Comparison of ENCODE assay signal across 21 cellular contexts in the genomic region with DNA sequence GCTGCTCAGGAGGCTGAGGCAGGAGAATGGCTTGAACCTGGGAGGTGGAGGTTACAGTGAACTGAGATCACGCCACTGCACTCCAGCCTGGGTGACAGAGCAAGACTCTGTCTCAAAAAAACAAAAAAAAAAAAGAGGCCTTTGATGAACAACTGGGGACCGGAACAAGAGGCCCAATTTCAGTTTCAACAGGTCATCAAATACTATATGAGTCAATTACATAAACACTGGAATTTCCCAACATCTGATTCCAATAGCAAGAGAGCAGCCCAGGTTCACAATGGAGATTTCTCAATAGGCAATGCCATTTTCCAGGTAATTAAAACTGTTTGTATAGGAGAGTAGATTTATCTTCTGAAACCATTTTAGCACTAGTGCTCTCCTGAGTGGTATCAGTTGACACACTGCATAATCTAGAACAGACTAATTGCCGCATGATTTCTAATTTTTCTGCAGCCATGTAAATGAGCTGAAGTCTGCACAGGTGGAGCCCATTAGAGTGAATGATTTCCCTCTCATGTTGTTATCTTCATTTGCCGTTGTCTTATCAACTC.
DNase-seq lines count a peak whose midpoint lies in the region; FAIRE-seq and TF ChIP-seq lines count a peak whose summit lies in the region.
"Had no signal": no experiment of that assay in that cellular context is flagged by ENCODE, and none has a peak within 500 bp of the region (broad histone marks: within the 10 kb centered on the region; RNA-seq: fewer than 3 reads in every experiment).

No MANE protein-coding gene starts in this region.

- DNase-seq in GM12865 (ENCODE audit: low read depth) (peak; percentile 2), NCI-H146 (lab: John Stamatoyannopoulos, UW) (peak; percentile 82), NCI-H69 (lab: John Stamatoyannopoulos, UW) (peak; percentile 86), epithelial cell of prostate (ENCODE audit: low read depth, low spot score) (peak; percentile 20), NAMALWA (ENCODE audit: low spot score) (no peak), GM10266 (ENCODE audit: extremely low spot score) (no peak), foreskin fibroblast (no peak), D721Med (ENCODE audit: insufficient read length, low spot score) (no peak)
- DNase-seq: activated CD4-positive, alpha-beta T cell treated with anti-CD3 and anti-CD28 coated beads, Interleukin-2, amount 50 U/mL, for 48 hours; activated CD8-positive, alpha-beta memory T cell treated with anti-CD3 and anti-CD28 coated beads, Interleukin-2, amount 50 U/mL, for 48 hours; activated naive CD8-positive, alpha-beta T cell treated with anti-CD3 and anti-CD28 coated beads, Interleukin-2, amount 50 U/mL, for 24 hours; effector memory CD8-positive, alpha-beta T cell; GDM1; Kasumi-1; left colon; naive thymus-derived CD4-positive, alpha-beta T cell; NCI-H1092 treated with DMSO at 0.1 percent for 48 hours; stimulated activated CD4-positive, alpha-beta T cell treated with anti-CD3 and anti-CD28 coated beads, Interleukin-1b, Interleukin-23, amount 100 ng/mL, for 48 hours had no signal

- no peak overlapping the region for H3K27ac ChIP-seq in epithelial cell of prostate
- H3K27ac ChIP-seq: BLaER1 treated with 17β-estradiol and CSF1 and Interleukin-3, amounts not matched to agents 10 nM and 100 nM; skin epidermis had no signal

- no peak for FAIRE-seq in D721Med (lab: Jason Lieb, UNC)
- FAIRE-seq: urothelium cell line had no signal

- TF ChIP-seq CTCF in GM12865 (IDR thresholded peaks at IDR 0.05; ENCODE audit: insufficient read depth, low read depth, low read length, missing control alignments) (no peak), GM10266 (IDR thresholded peaks at IDR 0.05; ENCODE audit: control insufficient read depth, insufficient read depth, low read depth, missing control alignments) (no peak), foreskin fibroblast (IDR thresholded peaks at IDR 0.05; ENCODE audit: low read depth, low read length) (no peak), D721Med (IDR thresholded peaks at IDR 0.05; ENCODE audit: insufficient read depth, missing control alignments) (no peak)

- H3K4me3 ChIP-seq in GM12865 (ENCODE audit: low read depth, low read length) (no peak overlapping the region), foreskin fibroblast (ENCODE audit: low read depth in 1 of 2, low read length in 2 of 2) (no peak overlapping the region)
- H3K4me3 ChIP-seq: BLaER1 treated with 17β-estradiol and CSF1 and Interleukin-3, amounts not matched to agents 10 nM and 100 nM; skin epidermis had no signal

Comparison
In these comparisons a context has a peak if more than half of its experiments do, and no peak if none do; other contexts are left out.
1. DNase-seq: peak in GM12865 (single experiment), NCI-H146 (single experiment), NCI-H69 (single experiment) and epithelial cell of prostate (single experiment); none in NAMALWA (single experiment), GM10266 (single experiment), foreskin fibroblast (0 of 2) and D721Med (single experiment).